9 cellular contexts compared by ENCODE assay signal in genomic region chr3:133038731-133039398, GRCh38. TPM values are rescaled to one million over a fixed set of nuclear protein-coding genes. Genes with fewer than 3 reads are reported as not detected.
DNase-seq lines count a peak whose midpoint lies in the region; ATAC-seq and TF ChIP-seq lines count a peak whose summit lies in the region.
"Had no signal": no experiment of that assay in that cellular context is flagged by ENCODE, and none has a peak within 500 bp of the region (broad histone marks: within the 10 kb centered on the region; RNA-seq: fewer than 3 reads in every experiment).

No MANE protein-coding gene starts in this region.

- intact Hi-C loops in upper lobe of right lung (cut with DNase I): no loop called here

- 5 to 7% methylated on average over 25 to 27 of the region's 32 CpGs for WGBS in mesodermal cell (ENCODE audit: insufficient coverage in 2 of 2), 2 experiments

- H3K36me3 ChIP-seq in mesodermal cell (ENCODE audit: control insufficient read depth, insufficient read depth, low read length): no peaks in the 10 kb centered on the region
- H3K36me3 ChIP-seq in upper lobe of right lung: no peaks in the 10 kb centered on the region

- H3K27ac ChIP-seq in mesodermal cell (ENCODE audit: low read depth, low read length, severe bottlenecking) (no peak overlapping the region), upper lobe of right lung (peak overlapping the region; percentile 56)
- H3K27ac ChIP-seq: HL-60 had no signal

- H3K4me1 ChIP-seq in mesodermal cell (ENCODE audit: control insufficient read depth, insufficient read depth, low read length, poor library complexity, severe bottlenecking): peaks cover 3% of the 10 kb centered on the region
- H3K4me1 ChIP-seq in upper lobe of right lung: peaks cover 3% of the 10 kb centered on the region

- TF ChIP-seq CTCF in LNCaP clone FGC (IDR thresholded peaks at IDR 0.05; ENCODE audit: control insufficient read depth, extremely low read depth, insufficient read depth) (no peak), upper lobe of right lung (IDR thresholded peaks at IDR 0.05) (no peak)

- DNase-seq in Daoy (ENCODE audit: low read depth) (peak; percentile 39), LNCaP clone FGC (ENCODE audit: low read depth) (no peak), dermis blood vessel endothelial cell (peak; percentile 7), upper lobe of right lung (peak; percentile 71), activated gamma-delta T cell treated with Interleukin-2 at 50 U/mL for 16 hours (no peak)
- no peak for DNase-seq in activated effector memory CD4-positive, alpha-beta T cell treated with anti-CD3 and anti-CD28 coated beads, Interleukin-2, amount 50 U/mL, for 16 hours

- peak overlapping the region; percentile 45 for H3K4me3 ChIP-seq in LNCaP clone FGC (ENCODE audit: low read depth, low read length)
- H3K4me3 ChIP-seq in mesodermal cell (ENCODE audit: extremely low read depth, insufficient read depth, low read length, poor library complexity, severe bottlenecking): peak overlapping the region; percentile 62
- peak overlapping the region; percentile 74 for H3K4me3 ChIP-seq in upper lobe of right lung

- ATAC-seq in upper lobe of right lung: peak; percentile 42
- ATAC-seq in GM18858 (IDR thresholded peaks at IDR 0.05; ENCODE audit: unreplicated experiment): no peak

- peaks cover 3% of the 10 kb centered on the region for H3K27me3 ChIP-seq in upper lobe of right lung

- H3K9me3 ChIP-seq in mesodermal cell (ENCODE audit: control insufficient read depth, low read length) (no peaks in the 10 kb centered on the region), upper lobe of right lung (no peaks in the 10 kb centered on the region)

RNA-seq across cellular contexts. Expression of gene TMEM108, which starts 0.7 kb away (rescaled TPM):
- 0.34 and 1.8 TPM in 2 replicates for total RNA-seq in Daoy (2014; rRNA removed; shearing (Covaris generic))
- 0.17 and 0.23 TPM in 2 replicates for total RNA-seq in dermis blood vessel endothelial cell
- 4.4 TPM for polyA plus RNA-seq in mesodermal cell (2013, experiment 1 of 2)
- polyA plus RNA-seq in mesodermal cell (2013, experiment 2 of 2): 4.1 TPM
- 15.4 TPM for total RNA-seq in upper lobe of right lung

Comparison
In these comparisons a context has a peak if more than half of its experiments do, and no peak if none do; other contexts are left out.
1. DNase-seq: peak in Daoy (single experiment), dermis blood vessel endothelial cell (single experiment) and upper lobe of right lung (single experiment); none in LNCaP clone FGC (single experiment), activated gamma-delta T cell treated with Interleukin-2 at 50 U/mL for 16 hours (single experiment) and activated effector memory CD4-positive, alpha-beta T cell treated with anti-CD3 and anti-CD28 coated beads, Interleukin-2, amount 50 U/mL, for 16 hours (single experiment).
2. Peak in every context shown above with its lines, with median percentiles within 50 percentile points of each other: H3K4me3 ChIP-seq.